Comparison of ENCODE assay signal across 1 cellular context in genomic region chr15:38453971-38454686, GRCh38.
TF ChIP-seq lines count a peak whose summit lies in the region.

TSS of gene FAM98B (plus strand) at chr15:38454127. CDS start at chr15:38454162, 35 bp downstream.

TF ChIP-seq in HepG2, 621 proteins besides CTCF, POLR2A, EP300 and RAD21 (continued from another document and continues in another):
- TF ChIP-seq, protein P1, sequence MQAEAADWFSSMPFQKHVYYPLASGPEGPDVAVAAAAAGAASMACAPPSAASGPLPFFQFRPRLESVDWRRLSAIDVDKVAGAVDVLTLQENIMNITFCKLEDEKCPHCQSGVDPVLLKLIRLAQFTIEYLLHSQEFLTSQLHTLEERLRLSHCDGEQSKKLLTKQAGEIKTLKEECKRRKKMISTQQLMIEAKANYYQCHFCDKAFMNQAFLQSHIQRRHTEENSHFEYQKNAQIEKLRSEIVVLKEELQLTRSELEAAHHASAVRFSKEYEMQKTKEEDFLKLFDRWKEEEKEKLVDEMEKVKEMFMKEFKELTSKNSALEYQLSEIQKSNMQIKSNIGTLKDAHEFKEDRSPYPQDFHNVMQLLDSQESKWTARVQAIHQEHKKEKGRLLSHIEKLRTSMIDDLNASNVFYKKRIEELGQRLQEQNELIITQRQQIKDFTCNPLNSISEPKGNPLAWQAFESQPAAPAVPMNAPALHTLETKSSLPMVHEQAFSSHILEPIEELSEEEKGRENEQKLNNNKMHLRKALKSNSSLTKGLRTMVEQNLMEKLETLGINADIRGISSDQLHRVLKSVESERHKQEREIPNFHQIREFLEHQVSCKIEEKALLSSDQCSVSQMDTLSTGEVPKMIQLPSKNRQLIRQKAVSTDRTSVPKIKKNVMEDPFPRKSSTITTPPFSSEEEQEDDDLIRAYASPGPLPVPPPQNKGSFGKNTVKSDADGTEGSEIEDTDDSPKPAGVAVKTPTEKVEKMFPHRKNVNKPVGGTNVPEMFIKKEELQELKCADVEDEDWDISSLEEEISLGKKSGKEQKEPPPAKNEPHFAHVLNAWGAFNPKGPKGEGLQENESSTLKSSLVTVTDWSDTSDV (CRISPR knock-in tag; IDR thresholded peaks at IDR 0.05) = peak; percentile 78
- TF ChIP-seq ZNF512 (CRISPR knock-in tag; IDR thresholded peaks at IDR 0.05) (0 out of 2 replicates have a peak, but pooled peaks have one; percentile 61), HES4 (CRISPR knock-in tag; IDR thresholded peaks at IDR 0.05; ENCODE audit: borderline replicate concordance) (0 out of 2 replicates have a peak, but pooled peaks have one; percentile 19), ZNF484 (CRISPR knock-in tag; IDR thresholded peaks at IDR 0.05; ENCODE audit: borderline replicate concordance, low read depth) (no peak), MLXIP (CRISPR knock-in tag; IDR thresholded peaks at IDR 0.05; ENCODE audit: borderline replicate concordance) (0 out of 2 replicates have a peak, but pooled peaks have one; percentile 18), NR2F6 (IDR thresholded peaks at IDR 0.05) (peak; percentile 34; the same call in 1 of the 2 replicates), NR2F6 (CRISPR knock-in tag; IDR thresholded peaks at IDR 0.05) (peak; percentile 49), SMARCE1 (IDR thresholded peaks at IDR 0.05; ENCODE audit: borderline replicate concordance) (no peak), SMAD3 (CRISPR knock-in tag; IDR thresholded peaks at IDR 0.05) (peak; percentile 94; the same call in 1 of the 2 replicates), NCOA2 (CRISPR knock-in tag; IDR thresholded peaks at IDR 0.05) (peak; percentile 40; the same call in 1 of the 2 replicates), ZBTB38 (CRISPR knock-in tag; IDR thresholded peaks at IDR 0.05) (peak; percentile 82), ZNF282 (IDR thresholded peaks at IDR 0.05; ENCODE audit: partially characterized antibody) (no peak), NFE2 (CRISPR knock-in tag; IDR thresholded peaks at IDR 0.05) (0 out of 2 replicates have a peak, but pooled peaks have one; percentile 32), ELF1 (CRISPR knock-in tag; IDR thresholded peaks at IDR 0.05) (peak; percentile 71), CEBPG (CRISPR knock-in tag; IDR thresholded peaks at IDR 0.05) (0 out of 2 replicates have a peak, but pooled peaks have one; percentile 5), RNF219 (CRISPR knock-in tag; IDR thresholded peaks at IDR 0.05) (peak; percentile 91; the same call in 1 of the 2 replicates), KMT2B (CRISPR knock-in tag; IDR thresholded peaks at IDR 0.05) (peak; percentile 95), PLRG1 (conservative IDR thresholded peaks at IDR 0.05) (no peak), HMGA1 (CRISPR knock-in tag; conservative IDR thresholded peaks at IDR 0.05) (no peak), FOXC1 (CRISPR knock-in tag; IDR thresholded peaks at IDR 0.05; ENCODE audit: borderline replicate concordance) (peak; percentile 95; the same call in 1 of the 2 replicates), ZBTB25 (CRISPR knock-in tag; IDR thresholded peaks at IDR 0.05) (peak; percentile 82; the same call in 1 of the 2 replicates), WIZ (CRISPR knock-in tag; IDR thresholded peaks at IDR 0.05) (peak; percentile 90), ZNF160 (CRISPR knock-in tag; IDR thresholded peaks at IDR 0.05) (peak; percentile 61), ZNF772 (CRISPR knock-in tag; IDR thresholded peaks at IDR 0.05) (peak; percentile 69; the same call in 1 of the 2 replicates), HMG20A (CRISPR knock-in tag; IDR thresholded peaks at IDR 0.05; ENCODE audit: borderline replicate concordance) (0 out of 2 replicates have a peak, but pooled peaks have one; percentile 35), HMGXB3 (CRISPR knock-in tag; IDR thresholded peaks at IDR 0.05; ENCODE audit: borderline replicate concordance) (peak; percentile 89), EZH2 (conservative IDR thresholded peaks at IDR 0.05; ENCODE audit: low read depth, low read length) (no peak), ASH2L (IDR thresholded peaks at IDR 0.05; ENCODE audit: insufficient read length, low read depth, low read length) (peak; percentile 98), ZNF44 (CRISPR knock-in tag; IDR thresholded peaks at IDR 0.05) (peak; percentile 69; the same call in 1 of the 2 replicates), SOX5 (CRISPR knock-in tag; IDR thresholded peaks at IDR 0.05; ENCODE audit: borderline replicate concordance) (0 out of 2 replicates have a peak, but pooled peaks have one; percentile 46), REPIN1 (CRISPR knock-in tag; IDR thresholded peaks at IDR 0.05; ENCODE audit: borderline replicate concordance, low read depth) (peak; percentile 86), MEIS2 (CRISPR knock-in tag; IDR thresholded peaks at IDR 0.05) (peak; percentile 69; the same call in 1 of the 2 replicates), ZNF784 (CRISPR knock-in tag; IDR thresholded peaks at IDR 0.05; ENCODE audit: borderline replicate concordance) (peak; percentile 83; the same call in 1 of the 2 replicates), SOX6 (IDR thresholded peaks at IDR 0.05) (no peak), SOX6 (CRISPR knock-in tag; IDR thresholded peaks at IDR 0.05) (no peak), ZNF691 (CRISPR knock-in tag; IDR thresholded peaks at IDR 0.05; ENCODE audit: borderline replicate concordance, low read depth) (peak; percentile 90), ZBTB14 (CRISPR knock-in tag; IDR thresholded peaks at IDR 0.05) (no peak)
- TF ChIP-seq, protein P2, sequence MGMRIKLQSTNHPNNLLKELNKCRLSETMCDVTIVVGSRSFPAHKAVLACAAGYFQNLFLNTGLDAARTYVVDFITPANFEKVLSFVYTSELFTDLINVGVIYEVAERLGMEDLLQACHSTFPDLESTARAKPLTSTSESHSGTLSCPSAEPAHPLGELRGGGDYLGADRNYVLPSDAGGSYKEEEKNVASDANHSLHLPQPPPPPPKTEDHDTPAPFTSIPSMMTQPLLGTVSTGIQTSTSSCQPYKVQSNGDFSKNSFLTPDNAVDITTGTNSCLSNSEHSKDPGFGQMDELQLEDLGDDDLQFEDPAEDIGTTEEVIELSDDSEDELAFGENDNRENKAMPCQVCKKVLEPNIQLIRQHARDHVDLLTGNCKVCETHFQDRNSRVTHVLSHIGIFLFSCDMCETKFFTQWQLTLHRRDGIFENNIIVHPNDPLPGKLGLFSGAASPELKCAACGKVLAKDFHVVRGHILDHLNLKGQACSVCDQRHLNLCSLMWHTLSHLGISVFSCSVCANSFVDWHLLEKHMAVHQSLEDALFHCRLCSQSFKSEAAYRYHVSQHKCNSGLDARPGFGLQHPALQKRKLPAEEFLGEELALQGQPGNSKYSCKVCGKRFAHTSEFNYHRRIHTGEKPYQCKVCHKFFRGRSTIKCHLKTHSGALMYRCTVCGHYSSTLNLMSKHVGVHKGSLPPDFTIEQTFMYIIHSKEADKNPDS (CRISPR knock-in tag; IDR thresholded peaks at IDR 0.05) = 0 out of 2 replicates have a peak, but pooled peaks have one; percentile 23
